27 cellular contexts compared by ENCODE assay signal in genomic region chr20:17485017-17485416, GRCh38.
"Had no signal": no experiment of that assay in that cellular context is flagged by ENCODE, and none has a peak within 500 bp of the region (broad histone marks: within the 10 kb centered on the region; RNA-seq: fewer than 3 reads in every experiment).

No MANE protein-coding gene starts in this region.

- H3K36me3 Mint-ChIP-seq: activated naive CD8-positive, alpha-beta T cell; stimulated activated naive B cell treated with anti-CD40 and anti-IgM and Interleukin-4, amounts not matched to agents 10 μg/mL and 1 μg/mL and 100 μg/mL, for 72 hours had no signal

- H3K4me1 ChIP-seq: adrenal gland, breast epithelium, colonic mucosa, esophagus squamous epithelium, gastroesophageal sphincter, sigmoid colon, transverse colon, uterus had no signal

- H3K27me3 ChIP-seq: adrenal gland, colonic mucosa, dorsolateral prefrontal cortex, uterus had no signal

- H3K36me3 ChIP-seq: adrenal gland, breast epithelium, colonic mucosa, esophagus squamous epithelium, gastroesophageal sphincter, sigmoid colon, transverse colon, uterus had no signal

- H3K4me1 Mint-ChIP-seq: nephron progenitor cell; stimulated activated naive B cell treated with anti-CD40 and anti-IgM and Interleukin-4, amounts not matched to agents 10 μg/mL and 1 μg/mL and 100 μg/mL, for 72 hours had no signal

- H3K4me3 ChIP-seq: adrenal gland, breast epithelium, colonic mucosa, dorsolateral prefrontal cortex, esophagus squamous epithelium, gastroesophageal sphincter, mucosa of descending colon, sigmoid colon, transverse colon, uterus had no signal

- H3K9me3 Mint-ChIP-seq: activated T-cell treated with anti-CD3 and anti-CD28 coated beads, Interleukin-2, amount 50 U/mL, for 4 hours; activated T-helper 2 cell treated with anti-CD3 and anti-CD28 coated beads, Interferon-gamma antibody, Interleukin-2, Interleukin-4, amounts not matched to agents 10 μg/mL and 5 μg/mL and 100 μg/mL, durations not matched to agents 14 hours and 24 hours and 36 hours; effector memory CD8-positive, alpha-beta T cell; nephron progenitor cell; stimulated activated naive B cell treated with anti-CD40 and anti-IgM and Interleukin-4, amounts not matched to agents 10 μg/mL and 1 μg/mL and 100 μg/mL, for 72 hours had no signal

- FAIRE-seq: endothelial cell of umbilical vein had no signal

- H3K4me3 Mint-ChIP-seq: activated CD8-positive, alpha-beta T cell treated with anti-CD3 and anti-CD28 coated beads, Interleukin-2, amount 10 ng/mL, durations not matched to agents 7 days and 5 days; activated naive CD8-positive, alpha-beta T cell; activated T-cell treated with anti-CD3 and anti-CD28 coated beads, Interleukin-2, amount 50 U/mL, for 4 hours; effector memory CD8-positive, alpha-beta T cell; nephron progenitor cell; stimulated activated naive B cell treated with anti-CD40 and anti-IgM and Interleukin-4, amounts not matched to agents 10 μg/mL and 1 μg/mL and 100 μg/mL, for 72 hours had no signal

- ATAC-seq: activated CD8-positive, alpha-beta T cell treated with anti-CD3 and anti-CD28 coated beads, Interleukin-2, amount 10 ng/mL, durations not matched to agents 7 days and 5 days; activated T-cell treated with anti-CD3 and anti-CD28 coated beads, Interleukin-2, amount 50 U/mL, for 4 hours; effector memory CD8-positive, alpha-beta T cell; gastroesophageal sphincter; left cardiac atrium; mucosa of descending colon; stimulated activated naive B cell treated with anti-CD40 and anti-IgM and Interleukin-4, amounts not matched to agents 10 μg/mL and 1 μg/mL and 100 μg/mL, for 72 hours had no signal

- DNase-seq: activated CD4-positive, alpha-beta T cell treated with anti-CD3 and anti-CD28 coated beads for 1 hour; activated CD4-positive, alpha-beta T cell treated with anti-CD3 and anti-CD28 coated beads, Interleukin-2, amount 50 U/mL, for 1 hour; activated CD8-positive, alpha-beta T cell treated with anti-CD3 and anti-CD28 coated beads, Interleukin-2, amount 10 ng/mL, durations not matched to agents 7 days and 5 days; activated naive CD4-positive, alpha-beta T cell; activated T-cell treated with anti-CD3 and anti-CD28 coated beads, Interleukin-2, amount 50 U/mL, for 4 hours; colonic mucosa; dorsolateral prefrontal cortex; effector memory CD8-positive, alpha-beta T cell; esophagus squamous epithelium; hypothalamus; left cardiac atrium; mesenchymal stem cell; mucosa of descending colon; nephron progenitor cell; sigmoid colon; stimulated activated CD4-positive, alpha-beta T cell treated with anti-CD3 and anti-CD28 coated beads, Interleukin-2, amount 100 ng/mL, for 48 hours; stimulated activated CD8-positive, alpha-beta memory T cell treated with anti-CD3 and anti-CD28 coated beads, Interleukin-4, amount 100 ng/mL, for 48 hours; stimulated activated naive B cell treated with anti-CD40 and anti-IgM and Interleukin-4, amounts not matched to agents 10 μg/mL and 1 μg/mL and 100 μg/mL, for 72 hours; T-helper 9 cell; transverse colon; uterus had no signal

- H3K9me3 ChIP-seq: adrenal gland, breast epithelium, colonic mucosa, esophagus squamous epithelium, gastroesophageal sphincter, mucosa of descending colon, sigmoid colon, transverse colon, uterus had no signal

- H3K27ac Mint-ChIP-seq: activated CD8-positive, alpha-beta T cell treated with anti-CD3 and anti-CD28 coated beads, Interleukin-2, amount 10 ng/mL, durations not matched to agents 7 days and 5 days; activated naive CD8-positive, alpha-beta T cell; activated T-helper 2 cell treated with anti-CD3 and anti-CD28 coated beads, Interferon-gamma antibody, Interleukin-2, Interleukin-4, amounts not matched to agents 10 μg/mL and 5 μg/mL and 100 μg/mL, durations not matched to agents 14 hours and 24 hours and 36 hours; effector memory CD8-positive, alpha-beta T cell; nephron progenitor cell; stimulated activated naive B cell treated with anti-CD40 and anti-IgM and Interleukin-4, amounts not matched to agents 10 μg/mL and 1 μg/mL and 100 μg/mL, for 72 hours had no signal

- H3K27ac ChIP-seq: adrenal gland, breast epithelium, colonic mucosa, dorsolateral prefrontal cortex, esophagus squamous epithelium, gastroesophageal sphincter, sigmoid colon, transverse colon, uterus had no signal
